In the genomic region with DNA sequence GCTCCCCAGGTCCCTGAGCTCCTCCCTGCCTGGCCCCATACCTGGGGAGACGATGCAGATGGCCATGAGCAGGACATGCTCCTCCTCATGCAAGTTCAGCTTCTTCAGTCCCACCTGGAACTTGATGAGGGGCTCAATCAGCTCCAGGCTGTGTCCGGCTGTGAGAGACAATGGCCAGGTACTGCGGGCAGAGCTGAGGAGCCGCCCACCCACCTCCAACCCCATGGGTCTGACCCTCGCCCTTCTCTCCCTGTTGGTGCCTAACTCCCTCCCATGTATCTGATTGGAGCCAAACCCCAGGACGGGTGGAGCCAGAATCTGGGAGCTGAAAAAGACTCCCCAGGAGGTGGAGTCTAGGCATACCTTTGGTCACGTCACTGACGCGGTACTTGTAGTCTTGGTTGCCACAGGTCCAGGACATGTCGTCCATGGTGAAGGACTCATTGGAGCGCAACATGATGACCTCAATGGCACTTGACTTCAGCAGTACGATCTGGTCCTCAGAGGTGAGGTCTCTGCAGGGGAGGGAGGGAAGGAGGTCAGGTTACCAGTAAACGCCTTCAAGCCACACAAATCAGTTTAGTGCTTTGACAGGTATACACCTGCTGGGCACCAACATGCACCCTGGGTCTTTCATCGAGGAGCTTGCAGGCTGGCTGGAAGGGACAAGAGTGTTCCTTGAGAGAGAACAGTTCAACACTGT, we compare ENCODE assay signal across 16 cellular contexts. TPM values are rescaled to one million over a fixed set of nuclear protein-coding genes. Genes with fewer than 3 reads are reported as not detected.
DNase-seq lines count a peak whose midpoint lies in the region; ATAC-seq and TF ChIP-seq lines count a peak whose summit lies in the region.
"Had no signal": no experiment of that assay in that cellular context is flagged by ENCODE, and none has a peak within 500 bp of the region (broad histone marks: within the 10 kb centered on the region; RNA-seq: fewer than 3 reads in every experiment).

No MANE protein-coding gene starts in this region.

- no peaks in the 10 kb centered on the region for H3K79me2 ChIP-seq in osteoblast (ENCODE audit: insufficient read depth, low read length)

- no peaks in the 10 kb centered on the region for H3K9me3 ChIP-seq in IMR-90 (ENCODE audit: control insufficient read depth, insufficient read depth, low read length)
- H3K9me3 ChIP-seq in osteoblast (ENCODE audit: low read depth, low read length), result no peaks in the 10 kb centered on the region
- H3K9me3 ChIP-seq: SJCRH30 had no signal

- no peak overlapping the region for H2AK5ac ChIP-seq in IMR-90 (ENCODE audit: low read depth, low read length)

- no peak overlapping the region for H3K4me2 ChIP-seq in IMR-90 (ENCODE audit: low read depth, low read length)
- no peak overlapping the region for H3K4me2 ChIP-seq in osteoblast (ENCODE audit: insufficient read depth, low read length)
- H3K4me2 ChIP-seq: KMS-11 had no signal

- H2AK9ac ChIP-seq in IMR-90 (replicated peaks; ENCODE audit: low read depth, low read length, poor library complexity), result peak overlapping the region; percentile 19

- no peak overlapping the region for H2BK15ac ChIP-seq in IMR-90 (ENCODE audit: low read depth, low read length)

- no peak overlapping the region for H3K4ac ChIP-seq in IMR-90 (ENCODE audit: low read depth, low read length)

- no peak overlapping the region for H3K9ac ChIP-seq in IMR-90 (ENCODE audit: low read depth, low read length)
- H3K9ac ChIP-seq: KMS-11 had no signal

- peaks cover 16% of the 10 kb centered on the region for H3K9me1 ChIP-seq in IMR-90 (ENCODE audit: insufficient read depth, low read length)

- H3K36me3 ChIP-seq in IMR-90 (ENCODE audit: control insufficient read depth, insufficient read depth, low read length) (0 out of 2 replicates have a peak, but pooled peaks cover 4% of the 10 kb centered on the region), osteoblast (ENCODE audit: insufficient read depth, low read length) (peaks cover 30% of the 10 kb centered on the region)
- H3K36me3 ChIP-seq: SJCRH30 had no signal

- H3K23ac ChIP-seq in IMR-90 (ENCODE audit: low read depth, low read length), result no peak overlapping the region

- H2BK5ac ChIP-seq in IMR-90 (ENCODE audit: low read depth, low read length, poor library complexity, severe bottlenecking), result no peak overlapping the region

- CTCF ChIA-PET in IMR-90 (lab: Yijun Ruan, JAX), result no interaction called here
- CTCF ChIA-PET in RWPE1 (lab: Yijun Ruan, JAX), result interaction anchor here (0.6 kb wide), 2 partner anchors 80 to 1601 kb away, joined by 3 to 4 read pairs; no protein-coding TSS in a partner anchor
- CTCF ChIA-PET in T-cell (lab: Charles Lee), result no interaction called here

- TF ChIP-seq RAD21 in IMR-90 (IDR thresholded peaks at IDR 0.05; ENCODE audit: low read length), result no peak

- no peak overlapping the region; the same call in 1 of the 2 replicates for H4K91ac ChIP-seq in IMR-90 (ENCODE audit: insufficient read depth, low read depth, low read length)

- H4K8ac ChIP-seq in IMR-90 (ENCODE audit: low read depth in 2 of 2, low read length in 2 of 2), result no peak overlapping the region

- H3K4me3 ChIP-seq in IMR-90 (ENCODE audit: insufficient read depth, low read depth, low read length) (no peak overlapping the region), osteoblast (ENCODE audit: insufficient read depth, low read length) (no peak overlapping the region)
- H3K4me3 ChIP-seq: SJCRH30 had no signal

- ATAC-seq in IMR-90 (ENCODE audit: low read depth) (no peak), T-cell (replicated peaks in 1 of 4) (no peak), left ventricle myocardium superior (no peak)
- ATAC-seq in stimulated activated naive CD8-positive, alpha-beta T cell treated with anti-CD3 and anti-CD28 coated beads, Interleukin-15, amount 100 ng/mL, for 72 hours, result no peak
- ATAC-seq: CD8-positive, alpha-beta T cell had no signal

- H3K4me1 ChIP-seq in IMR-90 (ENCODE audit: control insufficient read depth, insufficient read depth, low read length) (peaks cover 13% of the 10 kb centered on the region), osteoblast (ENCODE audit: insufficient read depth, low read length) (no peaks in the 10 kb centered on the region)
- H3K4me1 ChIP-seq: SJCRH30 had no signal

- no peak for TF ChIP-seq CTCF in IMR-90 (conservative IDR thresholded peaks at IDR 0.05; ENCODE audit: low read depth, low read length)
- no peak for TF ChIP-seq CTCF in RWPE1 (conservative IDR thresholded peaks at IDR 0.05; ENCODE audit: low read depth)
- TF ChIP-seq CTCF in osteoblast (IDR thresholded peaks at IDR 0.05; ENCODE audit: extremely low read depth, low read depth, low read length), result no peak

- H3K36me3 Mint-ChIP-seq in T-cell, result no peaks in the 10 kb centered on the region
- H3K36me3 Mint-ChIP-seq: CD8-positive, alpha-beta T cell had no signal

- H3K18ac ChIP-seq in IMR-90 (ENCODE audit: low read depth, low read length), result no peak overlapping the region

- dilution Hi-C loops in IMR-90 (cut with HindIII; ENCODE audit: low sequenced_read_pairs, unreplicated experiment), result loop anchor here (10.0 kb wide), 1 partner anchor 62 kb away; no protein-coding TSS in a partner anchor

- H4K20me1 ChIP-seq in IMR-90 (ENCODE audit: insufficient read depth, low read length) (no peaks in the 10 kb centered on the region; the same call in 1 of the 2 replicates), osteoblast (ENCODE audit: insufficient read depth, low read length) (peaks cover 6% of the 10 kb centered on the region)

- H3K27ac ChIP-seq in IMR-90 (ENCODE audit: insufficient read depth, low read length) (no peak overlapping the region), RWPE1 (peak overlapping the region; percentile 6; the same call in 1 of the 2 replicates), osteoblast (ENCODE audit: low read depth, low read length) (no peak overlapping the region)
- H3K27ac ChIP-seq: KMS-11, SJCRH30 had no signal

- peak; percentile 42 for DNase-seq in DMS79 treated with DMSO at 0.1 percent for 48 hours (lab: John Stamatoyannopoulos, UW)
- no peak for DNase-seq in IMR-90
- DNase-seq in RWPE1 (ENCODE audit: low spot score), result no peak
- peak; percentile 61 for DNase-seq in left kidney (ENCODE audit: low read depth, low spot score)
- no peak for DNase-seq in stimulated activated naive CD8-positive, alpha-beta T cell treated with anti-CD3 and anti-CD28 coated beads, Interleukin-15, amount 100 ng/mL, for 72 hours
- no peak for DNase-seq in T-cell
- DNase-seq in left ventricle myocardium superior, result no peak
- no peak for DNase-seq in osteoblast (ENCODE audit: insufficient read length, low spot score, missing footprints)
- DNase-seq: CD8-positive, alpha-beta T cell; GOT3; NCI-H1092; NCI-H2081 treated with DMSO at 0.1 percent for 48 hours; NCI-H226; NCI-H82; SJCRH30 had no signal

- POLR2A ChIA-PET in IMR-90 (lab: Charles Lee; ENCODE audit: unreplicated experiment), result no interaction called here
- POLR2A ChIA-PET in RWPE1 (lab: Yijun Ruan, JAX; ENCODE audit: low non-redundant PET), result no interaction called here
- POLR2A ChIA-PET in T-cell (lab: Charles Lee), result no interaction called here

- WGBS in IMR-90 (ENCODE audit: extremely low coverage in 2 of 2, insufficient read length in 1 of 2), 2 experiments, result 90% methylated on average over 9 of the region's 14 CpGs; no CpG with 5 or more reads in 1 of the 2 experiments

- H2BK20ac ChIP-seq in IMR-90 (ENCODE audit: low read depth, low read length), result no peak overlapping the region

- in situ Hi-C loops in IMR-90 (cut with MboI; ENCODE audit: low sequenced_read_pairs), result no loop called here

- H3K27me3 ChIP-seq in IMR-90 (ENCODE audit: control insufficient read depth, insufficient read depth, low read length) (no peaks in the 10 kb centered on the region), osteoblast (ENCODE audit: insufficient read depth, low read length) (no peaks in the 10 kb centered on the region)

- H3K4me1 Mint-ChIP-seq in stimulated activated naive CD8-positive, alpha-beta T cell treated with anti-CD3 and anti-CD28 coated beads, Interleukin-15, amount 100 ng/mL, for 72 hours, result peaks cover 18% of the 10 kb centered on the region
- H3K4me1 Mint-ChIP-seq in T-cell, result no peaks in the 10 kb centered on the region

- H3K27me3 Mint-ChIP-seq in stimulated activated naive CD8-positive, alpha-beta T cell treated with anti-CD3 and anti-CD28 coated beads, Interleukin-15, amount 100 ng/mL, for 72 hours, result no peaks in the 10 kb centered on the region
- no peaks in the 10 kb centered on the region for H3K27me3 Mint-ChIP-seq in T-cell

- no peak overlapping the region for H2AFZ ChIP-seq in IMR-90 (replicated peaks; ENCODE audit: low read length, poor library complexity)
- H2AFZ ChIP-seq in osteoblast (ENCODE audit: low read length), result no peak overlapping the region

- H3K79me1 ChIP-seq in IMR-90 (ENCODE audit: low read depth in 1 of 2, low read length in 2 of 2), result peaks cover 0 to 10% of the 10 kb centered on the region in 2 experiments; a peak in 1 of 4 replicates

- BruUV-seq in IMR-90 (replicated peaks; lab: Mats Ljungman, UMichigan), result no TSS peak

- H3K14ac ChIP-seq in IMR-90 (replicated peaks; ENCODE audit: low read depth, low read length), result no peak overlapping the region

- H3K9me3 Mint-ChIP-seq in stimulated activated naive CD8-positive, alpha-beta T cell treated with anti-CD3 and anti-CD28 coated beads, Interleukin-15, amount 100 ng/mL, for 72 hours, result no peaks in the 10 kb centered on the region
- H3K9me3 Mint-ChIP-seq in T-cell, result no peaks in the 10 kb centered on the region
- H3K9me3 Mint-ChIP-seq: CD8-positive, alpha-beta T cell had no signal

- intact Hi-C loops in IMR-90 (cut with micrococcal nuclease), result no loop called here
- intact Hi-C loops in left ventricle myocardium superior (cut with micrococcal nuclease), result no loop called here

- peak overlapping the region in 1 of 2 donors; percentile 7 for H3K27ac Mint-ChIP-seq in stimulated activated naive CD8-positive, alpha-beta T cell treated with anti-CD3 and anti-CD28 coated beads, Interleukin-15, amount 100 ng/mL, for 72 hours
- no peak overlapping the region for H3K27ac Mint-ChIP-seq in T-cell
- H3K27ac Mint-ChIP-seq: CD8-positive, alpha-beta T cell had no signal

- no peak for TF ChIP-seq POLR2A in IMR-90 (IDR thresholded peaks at IDR 0.05; ENCODE audit: low read depth, low read length)

- H4K5ac ChIP-seq in IMR-90 (ENCODE audit: low read depth, low read length), result no peak overlapping the region

- no peak overlapping the region for H2BK120ac ChIP-seq in IMR-90 (ENCODE audit: low read depth, low read length)

- H3K56ac ChIP-seq in IMR-90 (ENCODE audit: extremely low read depth, insufficient read depth, low read length), result no peak overlapping the region

- no peak overlapping the region for H3K4me3 Mint-ChIP-seq in stimulated activated naive CD8-positive, alpha-beta T cell treated with anti-CD3 and anti-CD28 coated beads, Interleukin-15, amount 100 ng/mL, for 72 hours
- no peak overlapping the region for H3K4me3 Mint-ChIP-seq in T-cell
- H3K4me3 Mint-ChIP-seq: CD8-positive, alpha-beta T cell had no signal

RNA-seq across cellular contexts. Expression of a gene that starts 26.7 kb away (rescaled TPM):
- total RNA-seq in IMR-90 (2012; rRNA removed) (10.4 and 10.6 TPM in 2 replicates), T-cell (100 to 1,000 TPM; 142 to 192 (median 165) TPM), left ventricle myocardium superior (35.4 TPM), osteoblast (39.8 and 41.3 TPM in 2 replicates)
- polyA plus RNA-seq in IMR-90 (2012; rRNA removed), result 64.7 and 65.1 TPM in 2 replicates
- 51.5 and 60.5 TPM in 2 replicates for polyA plus RNA-seq in IMR-90 (2012; cell fraction: cytosol; rRNA removed)
- polyA plus RNA-seq in IMR-90 (2012; cell fraction: nucleus; rRNA removed; ENCODE audit: low replicate concordance), result 183 and 377 TPM in 2 replicates

RNA-seq across cellular contexts. Expression of a gene that starts 58.3 kb away (rescaled TPM):
- total RNA-seq in IMR-90 (2012; rRNA removed) (3.9 and 5.4 TPM in 2 replicates), T-cell (1 to 10 TPM in 3 of 5 donors, under 1 TPM in 2; 0.43 to 4.1 (median 3.2) TPM), left ventricle myocardium superior (0.20 TPM), osteoblast (30.4 and 32.2 TPM in 2 replicates)
- 8.5 and 10.8 TPM in 2 replicates for polyA plus RNA-seq in IMR-90 (2012; rRNA removed)
- polyA plus RNA-seq in IMR-90 (2012; cell fraction: cytosol; rRNA removed), result 6.0 and 8.5 TPM in 2 replicates
- polyA plus RNA-seq in IMR-90 (2012; cell fraction: nucleus; rRNA removed; ENCODE audit: low replicate concordance), result 6.6 and 12.7 TPM in 2 replicates

Comparison
In these comparisons a context has a peak if more than half of its experiments do, and no peak if none do; other contexts are left out.
1. DNase-seq: peak in DMS79 treated with DMSO at 0.1 percent for 48 hours (single experiment) and left kidney (single experiment); none in IMR-90 (single experiment), RWPE1 (single experiment), stimulated activated naive CD8-positive, alpha-beta T cell treated with anti-CD3 and anti-CD28 coated beads, Interleukin-15, amount 100 ng/mL, for 72 hours (0 of 2), T-cell (0 of 34), left ventricle myocardium superior (single experiment) and osteoblast (single experiment).